17 cellular contexts compared by ENCODE assay signal in genomic region chr15:97525809-97526208, GRCh38.
"Had no signal": no experiment of that assay in that cellular context is flagged by ENCODE, and none has a peak within 500 bp of the region (broad histone marks: within the 10 kb centered on the region; RNA-seq: fewer than 3 reads in every experiment).

No MANE protein-coding gene starts in this region.

- H3K9me3 ChIP-seq: body of pancreas, lower lobe of right lung, tibial nerve had no signal

- H3K36me3 ChIP-seq: lower lobe of right lung, tibial nerve had no signal

- H3K27ac ChIP-seq: body of pancreas, lower lobe of right lung, tibial nerve had no signal

- ATAC-seq: body of pancreas, left colon, lower lobe of right lung had no signal

- H3K4me3 ChIP-seq: body of pancreas, lower lobe of right lung, tibial nerve had no signal

- DNase-seq: activated CD4-positive, alpha-beta T cell treated with anti-CD3 and anti-CD28 coated beads for 1 hour; activated gamma-delta T cell treated with Interleukin-2 at 50 U/mL for 16 hours; activated T-cell treated with anti-CD3 and anti-CD28 coated beads, Interleukin-2, amount 50 U/mL, for 1 hour; anterior cingulate cortex; body of pancreas; dermis blood vessel endothelial cell; effector CD8-positive, alpha-beta T cell; left colon; lower lobe of right lung; naive B cell; occipital lobe; retina; stimulated activated CD4-positive, alpha-beta T cell treated with anti-CD3 and anti-CD28 coated beads, Interleukin-12 subunit alpha, Interleukin-12 subunit beta, amount 100 ng/mL, for 4 hours; stimulated activated CD4-positive, alpha-beta T cell treated with anti-CD3 and anti-CD28 coated beads, Interleukin-4, amount 100 ng/mL, for 4 hours; substantia nigra; T-helper 9 cell had no signal

- H3K27me3 ChIP-seq: body of pancreas, tibial nerve had no signal

- H3K4me1 ChIP-seq: lower lobe of right lung had no signal
